In genomic region chr2:235066895-235067294, GRCh38 we compare ENCODE assay signal across 18 cellular contexts.
DNase-seq lines count a peak whose midpoint lies in the region; ATAC-seq and TF ChIP-seq lines count a peak whose summit lies in the region.
"Had no signal": no experiment of that assay in that cellular context is flagged by ENCODE, and none has a peak within 500 bp of the region (broad histone marks: within the 10 kb centered on the region; RNA-seq: fewer than 3 reads in every experiment).

No MANE protein-coding gene starts in this region.

- H3K36me3 Mint-ChIP-seq in GM23338 (ENCODE audit: low read depth), result no peaks in the 10 kb centered on the region
- no peaks in the 10 kb centered on the region for H3K36me3 Mint-ChIP-seq in chondrocyte (ENCODE audit: low read depth)
- H3K36me3 Mint-ChIP-seq in neural progenitor cell, result peaks cover 5% of the 10 kb centered on the region
- H3K36me3 Mint-ChIP-seq: CD8-positive, alpha-beta T cell had no signal

- TF ChIP-seq POLR2A in stomach (IDR thresholded peaks at IDR 0.05), result no peak

- dilution Hi-C loops in mammary epithelial cell (cut with HindIII; ENCODE audit: low sequenced_read_pairs), result no loop called here

- no peaks in the 10 kb centered on the region for H3K79me2 ChIP-seq in GM23338 (replicated peaks; ENCODE audit: insufficient read depth)
- H3K79me2 ChIP-seq in neural progenitor cell (ENCODE audit: low read depth), result no peaks in the 10 kb centered on the region
- no peaks in the 10 kb centered on the region for H3K79me2 ChIP-seq in mammary epithelial cell (ENCODE audit: insufficient read depth, low read length)
- no peaks in the 10 kb centered on the region for H3K79me2 ChIP-seq in OCI-LY7 (ENCODE audit: insufficient read depth, low read depth, low read length)

- H3K9me3 ChIP-seq in neural progenitor cell (ENCODE audit: low read depth), result no peaks in the 10 kb centered on the region
- no peaks in the 10 kb centered on the region for H3K9me3 ChIP-seq in stomach
- H3K9me3 ChIP-seq in mammary epithelial cell (replicated peaks; ENCODE audit: insufficient read depth, low read length), result no peaks in the 10 kb centered on the region
- no peaks in the 10 kb centered on the region for H3K9me3 ChIP-seq in OCI-LY7 (ENCODE audit: low read length)
- H3K9me3 ChIP-seq: breast epithelium had no signal

- H3K4me2 ChIP-seq in GM23338, result no peak overlapping the region
- H3K4me2 ChIP-seq in neural progenitor cell, result peak overlapping the region; percentile 72
- H3K4me2 ChIP-seq in mammary epithelial cell (ENCODE audit: insufficient read depth, low read depth, low read length), result no peak overlapping the region
- no peak overlapping the region for H3K4me2 ChIP-seq in OCI-LY7 (ENCODE audit: low read length)

- TF ChIP-seq CTCF in GM23338 (conservative IDR thresholded peaks at IDR 0.05; ENCODE audit: low read depth in 2 of 2) (no peak), chondrocyte (IDR thresholded peaks at IDR 0.05) (no peak), neural progenitor cell (IDR thresholded peaks at IDR 0.05) (no peak), stomach (IDR thresholded peaks at IDR 0.05) (no peak), mammary epithelial cell (conservative IDR thresholded peaks at IDR 0.05 in 1 of 2, IDR thresholded peaks at IDR 0.05 in 1 of 2; ENCODE audit: extremely low read depth in 1 of 2, insufficient read depth in 1 of 2, low read depth in 1 of 2, low read length in 2 of 2) (no peak), OCI-LY7 (conservative IDR thresholded peaks at IDR 0.05; ENCODE audit: low read length) (no peak)

- H3K9me2 ChIP-seq in GM23338 (ENCODE audit: insufficient read depth) (no peaks in the 10 kb centered on the region), OCI-LY7 (ENCODE audit: insufficient read depth, low read length) (no peaks in the 10 kb centered on the region)

- H3K27ac Mint-ChIP-seq in GM23338, result peak overlapping the region; percentile 84; the same call in 1 of the 2 replicates
- peak overlapping the region; percentile 86 for H3K27ac Mint-ChIP-seq in chondrocyte (ENCODE audit: unreplicated experiment)
- H3K27ac Mint-ChIP-seq in neural progenitor cell, result peak overlapping the region; percentile 96
- H3K27ac Mint-ChIP-seq: activated naive CD8-positive, alpha-beta T cell treated with anti-CD3 and anti-CD28 coated beads, Interleukin-2, amount 50 U/mL, for 24 hours; CD8-positive, alpha-beta T cell had no signal

- H3K9ac ChIP-seq in neural progenitor cell (no peak overlapping the region), mammary epithelial cell (ENCODE audit: insufficient read depth, low read length) (no peak overlapping the region)

- no peaks in the 10 kb centered on the region for H3K27me3 ChIP-seq in GM23338 (ENCODE audit: insufficient read depth)
- no peaks in the 10 kb centered on the region for H3K27me3 ChIP-seq in neural progenitor cell
- H3K27me3 ChIP-seq in stomach, result no peaks in the 10 kb centered on the region
- H3K27me3 ChIP-seq in mammary epithelial cell (ENCODE audit: insufficient read depth, low read length), result no peaks in the 10 kb centered on the region
- H3K27me3 ChIP-seq: breast epithelium had no signal

- peak; percentile 70 for ATAC-seq in GM23338
- ATAC-seq: activated naive CD8-positive, alpha-beta T cell treated with anti-CD3 and anti-CD28 coated beads, Interleukin-2, amount 50 U/mL, for 24 hours; CD8-positive, alpha-beta T cell had no signal

- H3K4me1 ChIP-seq in GM23338 (ENCODE audit: insufficient read depth), result peaks cover 21% of the 10 kb centered on the region; the same call in 1 of the 2 replicates
- peaks cover 60% of the 10 kb centered on the region for H3K4me1 ChIP-seq in neural progenitor cell
- H3K4me1 ChIP-seq in stomach, result no peaks in the 10 kb centered on the region
- H3K4me1 ChIP-seq in mammary epithelial cell (ENCODE audit: insufficient read depth, low read length), result peaks cover 11% of the 10 kb centered on the region
- H3K4me1 ChIP-seq in OCI-LY7 (ENCODE audit: insufficient read depth, low read length, poor library complexity, severe bottlenecking), result no peaks in the 10 kb centered on the region
- H3K4me1 ChIP-seq: breast epithelium had no signal

- H3K9me3 Mint-ChIP-seq in GM23338 (no peaks in the 10 kb centered on the region; the same call in 2 of the 3 replicates), chondrocyte (ENCODE audit: low read depth) (peaks cover 10% of the 10 kb centered on the region), neural progenitor cell (peaks cover 16% of the 10 kb centered on the region)
- H3K9me3 Mint-ChIP-seq: activated naive CD8-positive, alpha-beta T cell treated with anti-CD3 and anti-CD28 coated beads, Interleukin-2, amount 50 U/mL, for 24 hours; CD8-positive, alpha-beta T cell had no signal

- H3K27ac ChIP-seq in GM23338 (ENCODE audit: low read depth) (no peak overlapping the region), neural progenitor cell (peak overlapping the region; percentile 87), stomach (no peak overlapping the region), mammary epithelial cell (ENCODE audit: insufficient read depth, low read depth, low read length) (no peak overlapping the region), OCI-LY7 (ENCODE audit: low read depth, low read length, poor library complexity, severe bottlenecking) (no peak overlapping the region)
- H3K27ac ChIP-seq: breast epithelium had no signal

- no peaks in the 10 kb centered on the region for H3K36me3 ChIP-seq in GM23338 (ENCODE audit: insufficient read depth)
- no peaks in the 10 kb centered on the region for H3K36me3 ChIP-seq in neural progenitor cell
- H3K36me3 ChIP-seq in stomach, result no peaks in the 10 kb centered on the region
- no peaks in the 10 kb centered on the region for H3K36me3 ChIP-seq in mammary epithelial cell (ENCODE audit: insufficient read depth, low read length)
- H3K36me3 ChIP-seq in OCI-LY7 (ENCODE audit: insufficient read depth, low read length), result no peaks in the 10 kb centered on the region
- H3K36me3 ChIP-seq: breast epithelium had no signal

- CTCF ChIA-PET in mammary epithelial cell (lab: Charles Lee; ENCODE audit: low non-redundant PET) (no interaction called here), OCI-LY7 (lab: Charles Lee; ENCODE audit: unreplicated experiment) (no interaction called here)

- H2AFZ ChIP-seq in GM23338, result peak overlapping the region; percentile 95
- H2AFZ ChIP-seq in neural progenitor cell (replicated peaks), result no peak overlapping the region
- H2AFZ ChIP-seq in mammary epithelial cell (ENCODE audit: low read depth, low read length), result no peak overlapping the region
- no peak overlapping the region for H2AFZ ChIP-seq in OCI-LY7 (ENCODE audit: low read length)

- H3K4me3 ChIP-seq in GM23338 (no peak overlapping the region), neural progenitor cell (peak overlapping the region; percentile 32), stomach (no peak overlapping the region), mammary epithelial cell (replicated peaks in 1 of 3; ENCODE audit: insufficient read depth in 1 of 3, low read depth in 2 of 3, low read length in 3 of 3) (no peak overlapping the region), OCI-LY7 (ENCODE audit: low read depth, low read length, poor library complexity, severe bottlenecking) (no peak overlapping the region)
- H3K4me3 ChIP-seq: breast epithelium had no signal

- no peak for TF ChIP-seq EP300 in stomach (IDR thresholded peaks at IDR 0.05)

- in situ Hi-C loops in mammary epithelial cell (cut with MboI; ENCODE audit: low sequenced_read_pairs in 2 of 2), result no loop called here

- BruUV-seq in mammary epithelial cell (replicated peaks; lab: Mats Ljungman, UMichigan) (no TSS peak), OCI-LY7 (replicated peaks; lab: Mats Ljungman, UMichigan) (no TSS peak)

- WGBS in stomach, 5 donors, result 66 to 84% (median 70%) methylated on average over 4 of the region's 4 CpGs
- WGBS in mammary epithelial cell (ENCODE audit: low coverage, missing lambda C conversion rate), result 85% methylated on average over 4 of the region's 4 CpGs

- H4K20me1 ChIP-seq in GM23338 (replicated peaks; ENCODE audit: insufficient read depth), result no peaks in the 10 kb centered on the region
- H4K20me1 ChIP-seq in neural progenitor cell (ENCODE audit: low read depth), result no peaks in the 10 kb centered on the region
- H4K20me1 ChIP-seq in mammary epithelial cell (ENCODE audit: insufficient read depth, low read length), result no peaks in the 10 kb centered on the region
- H4K20me1 ChIP-seq in OCI-LY7 (ENCODE audit: insufficient read depth, low read length), result no peaks in the 10 kb centered on the region

- intact Hi-C loops in stomach (cut with DNase I; ENCODE audit: low total_unique reads) (no loop called here), mammary epithelial cell (cut with micrococcal nuclease) (no loop called here), OCI-LY7 (cut with micrococcal nuclease; ENCODE audit: unreplicated experiment) (no loop called here)

- no peaks in the 10 kb centered on the region for H3F3A ChIP-seq in GM23338 (replicated peaks; ENCODE audit: low read depth)
- H3F3A ChIP-seq in neural progenitor cell (ENCODE audit: low read depth), result peaks cover 61% of the 10 kb centered on the region

- POLR2A ChIA-PET in OCI-LY7 (lab: Charles Lee), result no interaction called here

- H3K4me1 Mint-ChIP-seq in GM23338, result peaks cover 29% of the 10 kb centered on the region
- H3K4me1 Mint-ChIP-seq in chondrocyte (ENCODE audit: low read depth), result peaks cover 30% of the 10 kb centered on the region
- H3K4me1 Mint-ChIP-seq in neural progenitor cell, result peaks cover 88% of the 10 kb centered on the region
- H3K4me1 Mint-ChIP-seq: activated naive CD8-positive, alpha-beta T cell treated with anti-CD3 and anti-CD28 coated beads, Interleukin-2, amount 50 U/mL, for 24 hours had no signal

- peaks cover 9% of the 10 kb centered on the region for H3K27me3 Mint-ChIP-seq in GM23338 (ENCODE audit: insufficient read depth, low read depth, poor library complexity)
- no peaks in the 10 kb centered on the region for H3K27me3 Mint-ChIP-seq in chondrocyte (ENCODE audit: low read depth)
- H3K27me3 Mint-ChIP-seq in neural progenitor cell (ENCODE audit: insufficient read depth, low read depth), result peaks cover 3% of the 10 kb centered on the region

- DNase-seq in GM23338 (ENCODE audit: low spot score) (no peak), NCI-H2227 (lab: John Stamatoyannopoulos, UW; ENCODE audit: unreplicated experiment) (peak; percentile 57), chondrocyte (ENCODE audit: low spot score) (no peak), neural progenitor cell (ENCODE audit: low spot score) (peak; percentile 90), pons (ENCODE audit: low spot score) (no peak), stomach (no peak), mammary epithelial cell (no peak), OCI-LY7 (ENCODE audit: low spot score) (no peak)
- DNase-seq: activated CD4-positive, alpha-beta T cell treated with anti-CD3 and anti-CD28 coated beads for 48 hours; activated naive CD8-positive, alpha-beta T cell treated with anti-CD3 and anti-CD28 coated beads, Interleukin-2, amount 50 U/mL, for 24 hours; DMS53; erythroblast; NCI-H1694 treated with DMSO at 0.1 percent for 48 hours; Right ventricle myocardium superior; stimulated activated CD4-positive, alpha-beta T cell treated with anti-CD3 and anti-CD28 coated beads, Interleukin-12 subunit alpha, Interleukin-12 subunit beta, amount 100 ng/mL, for 4 hours; substantia nigra had no signal

- H3K4me3 Mint-ChIP-seq in GM23338, result no peak overlapping the region
- H3K4me3 Mint-ChIP-seq in chondrocyte (ENCODE audit: unreplicated experiment), result no peak overlapping the region
- peak overlapping the region; percentile 75 for H3K4me3 Mint-ChIP-seq in neural progenitor cell
- H3K4me3 Mint-ChIP-seq: activated naive CD8-positive, alpha-beta T cell treated with anti-CD3 and anti-CD28 coated beads, Interleukin-2, amount 50 U/mL, for 24 hours; CD8-positive, alpha-beta T cell had no signal

Comparison
In these comparisons a context has a peak if more than half of its experiments do, and no peak if none do; other contexts are left out.
1. DNase-seq: peak in NCI-H2227 (single experiment) and neural progenitor cell (single experiment); none in GM23338 (single experiment), chondrocyte (single experiment), pons (single experiment), stomach (single experiment), mammary epithelial cell (single experiment) and OCI-LY7 (single experiment).
2. Peak in every context shown above with its lines, with median percentiles within 50 percentile points of each other: H3K27ac Mint-ChIP-seq.